1 cellular context compared by ENCODE assay signal in genomic region chr18:59690216-59691045, GRCh38.
TF ChIP-seq lines count a peak whose summit lies in the region.

No MANE protein-coding gene starts in this region.

TF ChIP-seq in SK-N-SH, 30 proteins besides CTCF, POLR2A, EP300 and RAD21 (continued from another document):
- TF ChIP-seq, protein P1, sequence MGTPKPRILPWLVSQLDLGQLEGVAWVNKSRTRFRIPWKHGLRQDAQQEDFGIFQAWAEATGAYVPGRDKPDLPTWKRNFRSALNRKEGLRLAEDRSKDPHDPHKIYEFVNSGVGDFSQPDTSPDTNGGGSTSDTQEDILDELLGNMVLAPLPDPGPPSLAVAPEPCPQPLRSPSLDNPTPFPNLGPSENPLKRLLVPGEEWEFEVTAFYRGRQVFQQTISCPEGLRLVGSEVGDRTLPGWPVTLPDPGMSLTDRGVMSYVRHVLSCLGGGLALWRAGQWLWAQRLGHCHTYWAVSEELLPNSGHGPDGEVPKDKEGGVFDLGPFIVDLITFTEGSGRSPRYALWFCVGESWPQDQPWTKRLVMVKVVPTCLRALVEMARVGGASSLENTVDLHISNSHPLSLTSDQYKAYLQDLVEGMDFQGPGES (IDR thresholded peaks at IDR 0.05; ENCODE audit: low read depth, low read length) = no peak
